In the genomic region with DNA sequence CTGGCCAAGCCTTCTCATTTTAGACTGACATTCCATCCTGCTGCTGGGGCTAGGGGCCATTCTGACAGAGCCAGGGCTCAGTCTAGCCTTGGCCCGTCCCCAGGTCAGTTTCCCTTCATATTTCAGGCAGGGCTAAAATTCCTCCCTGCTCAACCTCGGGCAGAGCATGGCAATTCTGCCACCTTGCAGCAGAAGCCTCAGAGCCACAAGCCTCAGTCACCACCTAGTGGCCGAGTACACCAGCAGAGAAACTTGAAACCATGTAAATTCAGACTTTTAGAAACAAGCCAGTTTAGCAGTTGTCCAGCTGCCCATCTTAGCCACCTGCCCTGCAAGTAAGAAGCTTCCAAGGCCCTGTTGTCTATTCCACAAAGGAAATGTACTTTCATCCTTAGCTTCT, we compare ENCODE assay signal across 8 cellular contexts. TPM values are rescaled to one million over a fixed set of nuclear protein-coding genes. Genes with fewer than 3 reads are reported as not detected.
DNase-seq lines count a peak whose midpoint lies in the region; ATAC-seq, FAIRE-seq and TF ChIP-seq lines count a peak whose summit lies in the region.
"Not testable (repeated sequence)": the region's sequence is repeated elsewhere in the genome, so short reads cannot be mapped to it uniquely, and the experiment has no call there.

No MANE protein-coding gene starts in this region.

- H2AFZ ChIP-seq in endothelial cell of umbilical vein (ENCODE audit: low read depth, low read length), result not testable (repeated sequence)

- not testable (repeated sequence) for H3K36me3 Mint-ChIP-seq in activated naive CD8-positive, alpha-beta T cell treated with anti-CD3 and anti-CD28 coated beads for 36 hours

- H3K4me2 ChIP-seq in endothelial cell of umbilical vein (ENCODE audit: insufficient read depth, low read length), result not testable (repeated sequence)

- BruUV-seq in endothelial cell of umbilical vein (replicated peaks; lab: Mats Ljungman, UMichigan), result not testable (repeated sequence)

- not testable (repeated sequence) for H3K9me3 Mint-ChIP-seq in activated naive CD8-positive, alpha-beta T cell treated with anti-CD3 and anti-CD28 coated beads for 36 hours

- not testable (repeated sequence) for H3K36me3 ChIP-seq in BE2C; endothelial cell of umbilical vein (ENCODE audit: control insufficient read depth in 2 of 2, extremely low read depth in 1 of 2, insufficient read depth in 2 of 2, low read length in 2 of 2)
- H3K36me3 ChIP-seq in Peyer's patch, result peaks cover 0 to 15% (median 0%) of the 10 kb centered on the region in 3 donors

- DNase-seq in BE2C (peak; percentile 74), M059J (ENCODE audit: low read depth) (peak; percentile 82), Peyer's patch (peak in 2 of 3 donors; percentile 51 to 54), endothelial cell of umbilical vein (ENCODE audit: low read depth, low spot score) (peak; percentile 50), left ventricle myocardium superior (peak; percentile 48), pulmonary artery endothelial cell (ENCODE audit: low read depth, low spot score) (peak; percentile 10)
- DNase-seq in activated naive CD8-positive, alpha-beta T cell treated with anti-CD3 and anti-CD28 coated beads for 36 hours, result peak; percentile 26

- not testable (repeated sequence) for H3K27me3 ChIP-seq in BE2C; Peyer's patch; endothelial cell of umbilical vein (ENCODE audit: control insufficient read depth in 2 of 2, insufficient read depth in 2 of 2, low read length in 2 of 2)

- intact Hi-C loops in endothelial cell of umbilical vein (cut with micrococcal nuclease); left ventricle myocardium superior (cut with micrococcal nuclease): not testable (repeated sequence)

- ATAC-seq in left ventricle myocardium superior, result peak; percentile 51

- H4K20me1 ChIP-seq in endothelial cell of umbilical vein (replicated peaks; ENCODE audit: control insufficient read depth, extremely low read depth, insufficient read depth, low read length), result not testable (repeated sequence)

- not testable (repeated sequence) for H3K4me1 Mint-ChIP-seq in activated naive CD8-positive, alpha-beta T cell treated with anti-CD3 and anti-CD28 coated beads for 36 hours

- H3K79me2 ChIP-seq in endothelial cell of umbilical vein (ENCODE audit: control insufficient read depth, insufficient read depth, low read length), result not testable (repeated sequence)

- CTCF ChIA-PET in endothelial cell of umbilical vein (lab: Charles Lee), result not testable (repeated sequence)

- not testable (repeated sequence) for H3K27me3 Mint-ChIP-seq in activated naive CD8-positive, alpha-beta T cell treated with anti-CD3 and anti-CD28 coated beads for 36 hours

- FAIRE-seq in endothelial cell of umbilical vein (lab: Jason Lieb, UNC), result peak; percentile 94

- H3K4me1 ChIP-seq in BE2C; Peyer's patch; endothelial cell of umbilical vein (ENCODE audit: control insufficient read depth, extremely low read depth, insufficient read depth, low read length): not testable (repeated sequence)

- TF ChIP-seq POLR2A in Peyer's patch (IDR thresholded peaks at IDR 0.05); endothelial cell of umbilical vein (IDR thresholded peaks at IDR 0.05; ENCODE audit: low read depth, low read length): not testable (repeated sequence)

- POLR2A ChIA-PET in endothelial cell of umbilical vein (lab: Charles Lee), result not testable (repeated sequence)

- not testable (repeated sequence) for H3K4me3 Mint-ChIP-seq in activated naive CD8-positive, alpha-beta T cell treated with anti-CD3 and anti-CD28 coated beads for 36 hours

- not testable (repeated sequence) for H3K27ac Mint-ChIP-seq in activated naive CD8-positive, alpha-beta T cell treated with anti-CD3 and anti-CD28 coated beads for 36 hours

- dilution Hi-C loops in endothelial cell of umbilical vein (cut with MboI; ENCODE audit: extremely low pct_ligation_motif_present, low sequenced_read_pairs), result not testable (repeated sequence)

- H3K9me3 ChIP-seq in BE2C; Peyer's patch; endothelial cell of umbilical vein (replicated peaks; ENCODE audit: control insufficient read depth, insufficient read depth, low read length): not testable (repeated sequence)

- H3K27ac ChIP-seq in Peyer's patch; endothelial cell of umbilical vein (ENCODE audit: insufficient read depth, low read depth, low read length): not testable (repeated sequence)

- H3K9me1 ChIP-seq in endothelial cell of umbilical vein (replicated peaks; ENCODE audit: control insufficient read depth, extremely low read depth, insufficient read depth, low read length), result not testable (repeated sequence)

- H3K4me3 ChIP-seq in BE2C (ENCODE audit: low read depth, low read length); GM12875 (ENCODE audit: low read depth, low read length); Peyer's patch; endothelial cell of umbilical vein (replicated peaks in 1 of 3; ENCODE audit: insufficient read depth in 1 of 3, low read depth in 1 of 3, low read length in 3 of 3): not testable (repeated sequence)

- TF ChIP-seq CTCF in BE2C (IDR thresholded peaks at IDR 0.05; ENCODE audit: low read depth, low read length) (peak; percentile 49), GM12875 (IDR thresholded peaks at IDR 0.05; ENCODE audit: borderline replicate concordance, insufficient read depth, low read depth, low read length) (peak; percentile 31; the same call in 1 of the 2 replicates), Peyer's patch (IDR thresholded peaks at IDR 0.05) (peak in 2 of 6 experiments; percentile 30 to 33), endothelial cell of umbilical vein (IDR thresholded peaks at IDR 0.05; ENCODE audit: extremely low read depth in 1 of 2, insufficient read depth in 1 of 2, low read depth in 1 of 2, low read length in 2 of 2) (peak in 1 of 2 donors; percentile 35)

- H3K9ac ChIP-seq in endothelial cell of umbilical vein (replicated peaks; ENCODE audit: extremely low read depth, insufficient read depth, low read length), result not testable (repeated sequence)

RNA-seq across cellular contexts. Expression of a gene that starts 13.3 kb away (rescaled TPM):
- 33.9 TPM for polyA plus RNA-seq in BE2C (2012; ENCODE audit: insufficient read depth, insufficient read length, low read depth)
- 5.7 and 7.3 TPM in 2 replicates for total RNA-seq in M059J (2014; rRNA removed; shearing (Covaris generic))
- total RNA-seq in Peyer's patch (10 to 100 TPM in 2 of 4 donors, 1 to 10 TPM in 2; 6.3 to 14.0 (median 9.8) TPM), endothelial cell of umbilical vein (9.8 and 20.8 TPM in 2 replicates), left ventricle myocardium superior (7.9 TPM), pulmonary artery endothelial cell (2.3 and 4.8 TPM in 2 replicates)
- 10 to 100 TPM; 11.0 to 13.2 TPM for total RNA-seq in activated naive CD8-positive, alpha-beta T cell treated with anti-CD3 and anti-CD28 coated beads for 36 hours
- polyA plus RNA-seq in endothelial cell of umbilical vein, result 12.7 and 13.5 TPM in 2 replicates
- polyA plus RNA-seq in endothelial cell of umbilical vein (2011; cell fraction: cytosol; rRNA removed), result 8.5 and 8.7 TPM in 2 replicates
- 5.6 and 8.2 TPM in 2 replicates for polyA plus RNA-seq in endothelial cell of umbilical vein (2011; cell fraction: nucleus; rRNA removed)
- polyA plus RNA-seq in endothelial cell of umbilical vein (2012), result 4.6 TPM in 2 replicates
- 17.1 and 18.0 TPM in 2 replicates for polyA minus RNA-seq in endothelial cell of umbilical vein
- polyA minus RNA-seq in endothelial cell of umbilical vein (2011; cell fraction: cytosol; rRNA and poly(A)+ RNA removed), result 4.7 TPM
- polyA minus RNA-seq in endothelial cell of umbilical vein (2011; cell fraction: nucleus; rRNA and poly(A)+ RNA removed), result 8.2 and 10.3 TPM in 2 replicates

Comparison
In these comparisons a context has a peak if more than half of its experiments do, and no peak if none do; other contexts are left out.
1. DNase-seq: peak in every context shown above with its lines; median percentile 82 in M059J; 74 in BE2C; 52 in Peyer's patch; 50 in endothelial cell of umbilical vein; 48 in left ventricle myocardium superior; 26 in activated naive CD8-positive, alpha-beta T cell treated with anti-CD3 and anti-CD28 coated beads for 36 hours; 10 in pulmonary artery endothelial cell.